ENCODE assay signal across 8 cellular contexts in genomic region chr12:105106621-105107020, GRCh38. TPM values are rescaled to one million over a fixed set of nuclear protein-coding genes. Genes with fewer than 3 reads are reported as not detected.
DNase-seq lines count a peak whose midpoint lies in the region; ATAC-seq and TF ChIP-seq lines count a peak whose summit lies in the region.

No MANE protein-coding gene starts in this region.

- H3K79me2 ChIP-seq in Karpas-422 (ENCODE audit: low read length): peaks cover 40% of the 10 kb centered on the region

- no peaks in the 10 kb centered on the region for H4K20me1 ChIP-seq in Karpas-422 (ENCODE audit: insufficient read depth, low read depth, low read length)

- no peaks in the 10 kb centered on the region for H3K27me3 ChIP-seq in Karpas-422 (ENCODE audit: low read length)

- no peak for TF ChIP-seq CTCF in CD14-positive monocyte (IDR thresholded peaks at IDR 0.05)
- TF ChIP-seq CTCF in choroid plexus epithelial cell (conservative IDR thresholded peaks at IDR 0.05; ENCODE audit: low read depth, low read length): no peak
- TF ChIP-seq CTCF in nephron (IDR thresholded peaks at IDR 0.05; ENCODE audit: unreplicated experiment in 3 of 3): no peak

- intact Hi-C loops in CD14-positive monocyte (cut with micrococcal nuclease): loop anchor here (10.0 kb wide), 2 partner anchors 802 to 972 kb away; partner anchors contain the start of genes EID3 (in 1 of the 2) and NFYB (in 1 of the 2)
- intact Hi-C loops in posterior cingulate gyrus (cut with DNase I): loop anchor here (1.0 kb wide), 1 partner anchor 130 kb away; the partner anchor contains the start of gene APPL2
- intact Hi-C loops in head of caudate nucleus (cut with DNase I): loop anchor here (2.0 kb wide), 1 partner anchor 130 kb away; the partner anchor contains the start of gene APPL2

- peak overlapping the region; percentile 97 for H3K9ac ChIP-seq in Karpas-422 (ENCODE audit: low read length)

- no peak overlapping the region for H3K27ac ChIP-seq in Karpas-422 (ENCODE audit: low read length)

- H3K36me3 Mint-ChIP-seq in CD14-positive monocyte: peaks cover 0 to under 1% of the 10 kb centered on the region in 2 donors
- peaks cover 5% of the 10 kb centered on the region for H3K36me3 Mint-ChIP-seq in nephron (ENCODE audit: low read depth)

- H3K27me3 Mint-ChIP-seq in CD14-positive monocyte (ENCODE audit: low read depth in 3 of 3): peaks cover 2 to 10% (median 4%) of the 10 kb centered on the region in 3 donors
- H3K27me3 Mint-ChIP-seq in nephron (ENCODE audit: low read depth): no peaks in the 10 kb centered on the region

- peaks cover 0 to 4% (median 2%) of the 10 kb centered on the region in 7 donors for H3K9me3 Mint-ChIP-seq in CD14-positive monocyte
- H3K9me3 Mint-ChIP-seq in nephron: no peaks in the 10 kb centered on the region

- peaks cover 11% of the 10 kb centered on the region for H3K36me3 ChIP-seq in Karpas-422 (ENCODE audit: insufficient read depth, low read length)

- no peak for ATAC-seq in HG02623 (IDR thresholded peaks at IDR 0.05; ENCODE audit: unreplicated experiment)

- H3K4me1 ChIP-seq in Karpas-422 (ENCODE audit: low read length): peaks cover 39% of the 10 kb centered on the region

- H3K4me3 Mint-ChIP-seq in CD14-positive monocyte: peak overlapping the region; percentile 93 to 99
- H3K4me3 Mint-ChIP-seq in nephron: peak overlapping the region; percentile 91 to 99 (median 97)

- no peak for DNase-seq in CD14-positive monocyte (ENCODE audit: low spot score)
- DNase-seq in Karpas-422: peak; percentile 53
- no peak for DNase-seq in choroid plexus epithelial cell (ENCODE audit: low read depth)
- DNase-seq in NCI-H524 (lab: John Stamatoyannopoulos, UW): no peak
- DNase-seq in posterior cingulate gyrus: no peak
- DNase-seq in head of caudate nucleus: no peak

- H3K4me3 ChIP-seq in Karpas-422 (ENCODE audit: low read length) (peak overlapping the region; percentile 80), choroid plexus epithelial cell (ENCODE audit: low read depth, low read length) (peak overlapping the region; percentile 94)

- peak overlapping the region; percentile 91 for H3K4me2 ChIP-seq in Karpas-422 (ENCODE audit: low read depth, low read length, poor library complexity, severe bottlenecking)

- no peak overlapping the region for H3K27ac Mint-ChIP-seq in CD14-positive monocyte
- H3K27ac Mint-ChIP-seq in nephron: peak overlapping the region; percentile 92 to 99 (median 98)

- H2AFZ ChIP-seq in Karpas-422 (ENCODE audit: low read length): peak overlapping the region; percentile 87

- H3K4me1 Mint-ChIP-seq in CD14-positive monocyte (peaks cover 29% of the 10 kb centered on the region), nephron (peaks cover 29% of the 10 kb centered on the region)

- no peaks in the 10 kb centered on the region for H3K9me2 ChIP-seq in Karpas-422 (replicated peaks; ENCODE audit: insufficient read depth, low read length)

- no peaks in the 10 kb centered on the region for H3K9me3 ChIP-seq in Karpas-422 (ENCODE audit: low read length)

RNA-seq across cellular contexts. Expression of gene WASHC4, which starts 0.9 kb away (rescaled TPM):
- polyA plus RNA-seq in CD14-positive monocyte: 10 to 100 TPM; 69.0 to 95.3 TPM
- total RNA-seq in Karpas-422 (2014; rRNA removed; shearing (Covaris generic); ENCODE audit: low replicate concordance): 67.1 and 93.0 TPM in 2 replicates

RNA-seq across cellular contexts. Expression of gene ALDH1L2, which starts 22.4 kb away (rescaled TPM):
- polyA plus RNA-seq in CD14-positive monocyte: under 1 TPM in 1 of 2 donors, not detected in 1; 0.03 TPM
- not detected in 2 replicates for total RNA-seq in Karpas-422 (2014; rRNA removed; shearing (Covaris generic); ENCODE audit: low replicate concordance)

Comparison
In these comparisons a context has a peak if more than half of its experiments do, and no peak if none do; other contexts are left out.
1. H3K27ac Mint-ChIP-seq: peak in nephron (3 of 3); none in CD14-positive monocyte (0 of 7).